In the genomic region with DNA sequence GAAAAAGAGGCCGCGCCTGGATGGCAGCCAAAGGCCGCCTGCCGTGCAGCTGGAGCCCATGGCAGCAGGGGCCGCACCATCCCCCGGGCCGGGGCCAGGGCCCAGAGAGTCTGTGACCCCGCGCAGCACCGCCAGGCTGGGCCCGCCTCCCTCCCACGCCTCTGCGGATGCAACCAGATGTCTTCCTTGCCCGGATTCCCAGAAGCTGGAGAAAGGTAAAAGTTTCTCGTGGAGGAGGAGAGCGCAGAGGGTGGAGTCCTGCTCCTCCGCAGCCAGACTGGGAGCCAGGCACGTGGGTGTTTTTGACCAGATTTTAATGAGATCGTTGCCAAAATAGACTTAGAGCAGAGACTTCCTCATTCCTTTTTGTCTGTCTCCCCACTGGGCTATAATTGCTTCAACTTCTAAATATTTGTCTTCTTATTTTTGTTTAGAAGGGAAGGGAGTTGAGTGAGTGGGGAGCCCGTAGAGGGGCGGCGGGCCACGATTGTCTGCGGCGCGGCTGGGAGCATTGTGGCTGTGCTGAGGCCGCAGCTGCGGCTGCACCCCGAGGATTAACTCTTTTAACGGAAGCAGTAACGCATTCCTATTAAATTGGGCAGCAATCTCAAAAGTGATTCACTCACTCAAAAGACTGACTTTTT, we compare ENCODE assay signal across 1 cellular context.
TF ChIP-seq lines count a peak whose summit lies in the region.

No MANE protein-coding gene starts in this region.

TF ChIP-seq in HCT116, 20 proteins besides CTCF, POLR2A, EP300 and RAD21 (continued from another document):
- TF ChIP-seq, protein P1, sequence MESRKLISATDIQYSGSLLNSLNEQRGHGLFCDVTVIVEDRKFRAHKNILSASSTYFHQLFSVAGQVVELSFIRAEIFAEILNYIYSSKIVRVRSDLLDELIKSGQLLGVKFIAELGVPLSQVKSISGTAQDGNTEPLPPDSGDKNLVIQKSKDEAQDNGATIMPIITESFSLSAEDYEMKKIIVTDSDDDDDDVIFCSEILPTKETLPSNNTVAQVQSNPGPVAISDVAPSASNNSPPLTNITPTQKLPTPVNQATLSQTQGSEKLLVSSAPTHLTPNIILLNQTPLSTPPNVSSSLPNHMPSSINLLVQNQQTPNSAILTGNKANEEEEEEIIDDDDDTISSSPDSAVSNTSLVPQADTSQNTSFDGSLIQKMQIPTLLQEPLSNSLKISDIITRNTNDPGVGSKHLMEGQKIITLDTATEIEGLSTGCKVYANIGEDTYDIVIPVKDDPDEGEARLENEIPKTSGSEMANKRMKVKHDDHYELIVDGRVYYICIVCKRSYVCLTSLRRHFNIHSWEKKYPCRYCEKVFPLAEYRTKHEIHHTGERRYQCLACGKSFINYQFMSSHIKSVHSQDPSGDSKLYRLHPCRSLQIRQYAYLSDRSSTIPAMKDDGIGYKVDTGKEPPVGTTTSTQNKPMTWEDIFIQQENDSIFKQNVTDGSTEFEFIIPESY (IDR thresholded peaks at IDR 0.05; ENCODE audit: extremely low read depth, insufficient replicate concordance, low read length): no peak
- no peak for TF ChIP-seq FOSL1 (IDR thresholded peaks at IDR 0.05; ENCODE audit: low read depth)
